ENCODE assay signal across 8 cellular contexts in the genomic region with DNA sequence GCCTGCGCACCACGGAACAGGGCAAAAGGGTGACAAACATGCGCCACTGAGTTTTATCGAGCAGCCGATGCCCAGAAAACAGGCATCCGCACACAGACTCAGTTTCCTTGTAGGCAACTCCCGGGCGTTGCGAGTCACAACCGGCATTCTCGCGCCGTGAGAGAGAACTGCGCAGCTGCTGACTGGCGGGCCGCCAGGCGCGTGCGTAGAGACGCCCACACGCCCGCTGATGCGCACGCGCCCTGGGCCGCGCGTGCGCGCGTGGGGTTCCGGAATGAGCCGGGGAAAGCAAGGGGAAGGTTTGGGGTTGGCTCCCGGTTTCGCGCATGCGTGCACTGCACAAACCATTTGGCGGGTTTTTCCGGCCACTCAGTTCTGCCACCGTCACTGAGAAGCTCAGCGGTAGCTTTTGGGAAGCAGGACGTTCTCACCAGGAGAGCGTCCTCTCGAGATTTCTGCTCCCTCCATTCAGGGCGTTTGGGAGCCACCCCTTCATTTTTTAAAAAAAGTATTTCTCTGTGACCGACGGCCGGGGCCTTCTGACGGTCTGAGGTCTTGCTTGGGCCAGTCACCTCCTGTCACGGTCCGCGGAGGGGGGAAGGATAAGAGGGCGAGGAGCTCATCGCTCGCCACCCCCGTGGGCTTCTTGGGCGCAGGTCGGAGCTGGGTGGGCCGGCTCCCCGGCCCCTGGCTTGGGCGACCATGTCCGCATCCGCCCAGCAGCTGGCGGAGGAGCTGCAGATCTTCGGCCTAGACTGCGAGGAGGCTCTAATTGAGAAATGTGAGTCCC.
A peak's percentile ranks its signal among the peaks of the same experiment; 100 is the strongest.
DNase-seq lines count a peak whose midpoint lies in the region; ATAC-seq and TF ChIP-seq lines count a peak whose summit lies in the region.

A gene with protein sequence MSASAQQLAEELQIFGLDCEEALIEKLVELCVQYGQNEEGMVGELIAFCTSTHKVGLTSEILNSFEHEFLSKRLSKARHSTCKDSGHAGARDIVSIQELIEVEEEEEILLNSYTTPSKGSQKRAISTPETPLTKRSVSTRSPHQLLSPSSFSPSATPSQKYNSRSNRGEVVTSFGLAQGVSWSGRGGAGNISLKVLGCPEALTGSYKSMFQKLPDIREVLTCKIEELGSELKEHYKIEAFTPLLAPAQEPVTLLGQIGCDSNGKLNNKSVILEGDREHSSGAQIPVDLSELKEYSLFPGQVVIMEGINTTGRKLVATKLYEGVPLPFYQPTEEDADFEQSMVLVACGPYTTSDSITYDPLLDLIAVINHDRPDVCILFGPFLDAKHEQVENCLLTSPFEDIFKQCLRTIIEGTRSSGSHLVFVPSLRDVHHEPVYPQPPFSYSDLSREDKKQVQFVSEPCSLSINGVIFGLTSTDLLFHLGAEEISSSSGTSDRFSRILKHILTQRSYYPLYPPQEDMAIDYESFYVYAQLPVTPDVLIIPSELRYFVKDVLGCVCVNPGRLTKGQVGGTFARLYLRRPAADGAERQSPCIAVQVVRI (plus strand): TSS at position 372 of the 790 bp plus-strand sequence. CDS start 331 bp downstream, at position 703.

- TF ChIP-seq CTCF in AG09309 (IDR thresholded peaks at IDR 0.05; ENCODE audit: control insufficient read depth, insufficient read depth, low read depth, low read length, missing control alignments): no peak

- H3K27ac ChIP-seq in caudate nucleus (ENCODE audit: low read depth, low read length): peak within 1 kb of the TSS; percentile 89

- DNase-seq in AG09309 (ENCODE audit: low read depth) (peak; percentile 75), NCI-H345 treated with DMSO at 0.1 percent for 48 hours (lab: John Stamatoyannopoulos, UW; ENCODE audit: unreplicated experiment) (peak; percentile 89), caudate nucleus (lab: John Stamatoyannopoulos, UW) (peak in 60 of 61 donors; percentile 38 to 94 (median 86)), iris pigment epithelial cell (ENCODE audit: low read depth) (peak; percentile 92)
- peak; percentile 89 to 93 (median 92) for DNase-seq in activated CD4-positive, CD25-positive, alpha-beta regulatory T cell (lab: John Stamatoyannopoulos, UW)
- peak; percentile 93 to 96 for DNase-seq in stimulated activated CD4-positive, alpha-beta T cell treated with anti-CD3 and anti-CD28 coated beads, Interleukin-12 subunit alpha, Interleukin-12 subunit beta, amount 100 ng/mL, for 24 hours (ENCODE audit: low read depth in 2 of 2)

- peak within 1 kb of the TSS; percentile 68 for H3K4me3 ChIP-seq in AG09309 (ENCODE audit: control insufficient read depth, low read depth, low read length)

- ATAC-seq in GM19025 (IDR thresholded peaks at IDR 0.05; ENCODE audit: low read depth, unreplicated experiment): peak; percentile 85
- peak; percentile 76 for ATAC-seq in HG03280 (IDR thresholded peaks at IDR 0.05; ENCODE audit: unreplicated experiment)

Comparison
In these comparisons a context has a peak if more than half of its experiments do, and no peak if none do; other contexts are left out.
1. Peak in every context shown above with its lines: DNase-seq, ATAC-seq, H3K4me3 ChIP-seq and H3K27ac ChIP-seq.